ENCODE assay signal across 1 cellular context in the genomic region with DNA sequence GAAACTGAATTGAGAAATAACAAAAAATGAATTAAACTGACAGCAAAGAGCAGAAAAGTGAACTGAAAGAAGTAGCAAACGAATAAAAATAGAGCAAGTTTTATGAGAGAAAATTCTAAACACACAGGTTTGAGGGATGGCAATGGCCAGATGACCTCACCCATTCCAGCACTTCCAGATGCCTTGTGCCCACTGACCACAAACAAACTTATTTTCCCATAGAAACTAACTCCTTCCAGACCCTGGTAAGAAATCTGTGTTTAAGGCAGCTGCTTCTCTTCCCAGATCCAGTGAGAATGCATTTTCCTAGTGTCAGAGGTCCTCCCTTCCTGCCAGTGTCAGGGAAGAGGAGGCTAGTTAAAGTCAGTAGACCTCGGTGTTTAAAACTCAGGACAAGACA.
TF ChIP-seq lines count a peak whose summit lies in the region.

No MANE protein-coding gene starts in this region.

TF ChIP-seq in IMR-90, 13 proteins besides CTCF, POLR2A, EP300 and RAD21:
- TF ChIP-seq RFX5 (IDR thresholded peaks at IDR 0.05; ENCODE audit: low read depth, low read length) (no peak), ELK1 (IDR thresholded peaks at IDR 0.05; ENCODE audit: borderline replicate concordance, low read depth, low read length) (no peak), FOS (IDR thresholded peaks at IDR 0.05; ENCODE audit: low read depth, low read length) (no peak), BHLHE40 (IDR thresholded peaks at IDR 0.05; ENCODE audit: low read depth, low read length) (no peak)
